20 cellular contexts compared by ENCODE assay signal in genomic region chr18:28794459-28795245, GRCh38.
DNase-seq lines count a peak whose midpoint lies in the region; ATAC-seq and TF ChIP-seq lines count a peak whose summit lies in the region.
"Had no signal": no experiment of that assay in that cellular context is flagged by ENCODE, and none has a peak within 500 bp of the region (broad histone marks: within the 10 kb centered on the region; RNA-seq: fewer than 3 reads in every experiment).

No MANE protein-coding gene starts in this region.

- intact Hi-C loops in uterus (cut with DNase I; ENCODE audit: low total_unique reads) = no loop called here

- no peak overlapping the region for H3K27ac Mint-ChIP-seq in nephron progenitor cell
- no peak overlapping the region for H3K27ac Mint-ChIP-seq in stimulated activated effector memory CD8-positive, alpha-beta T cell treated with anti-CD3 and anti-CD28 coated beads, Interleukin-12 subunit alpha, Interleukin-12 subunit beta, amount 100 ng/mL, for 72 hours
- H3K27ac Mint-ChIP-seq: activated CD4-positive, alpha-beta memory T cell treated with anti-CD3 and anti-CD28 coated beads for 36 hours; naive thymus-derived CD4-positive, alpha-beta T cell had no signal

- no peaks in the 10 kb centered on the region for H3K27me3 ChIP-seq in uterus
- H3K27me3 ChIP-seq: right lobe of liver had no signal

- H3K36me3 ChIP-seq in uterus = no peaks in the 10 kb centered on the region
- H3K36me3 ChIP-seq: right lobe of liver had no signal

- H3K4me3 ChIP-seq in uterus = no peak overlapping the region
- H3K4me3 ChIP-seq: right lobe of liver had no signal

- TF ChIP-seq POLR2A in uterus (IDR thresholded peaks at IDR 0.05) = no peak

- TF ChIP-seq CTCF in uterus (IDR thresholded peaks at IDR 0.05) (no peak), nephron progenitor cell (IDR thresholded peaks at IDR 0.05) (no peak)

- peak; percentile 22 for ATAC-seq in esophagus mucosa
- no peak for ATAC-seq in stimulated activated effector memory CD8-positive, alpha-beta T cell treated with anti-CD3 and anti-CD28 coated beads, Interleukin-12 subunit alpha, Interleukin-12 subunit beta, amount 100 ng/mL, for 72 hours
- no peak for ATAC-seq in GM19035 (IDR thresholded peaks at IDR 0.05; ENCODE audit: unreplicated experiment)
- ATAC-seq: HepG2; naive thymus-derived CD4-positive, alpha-beta T cell; right lobe of liver had no signal

- peaks cover 7% of the 10 kb centered on the region for H3K4me1 Mint-ChIP-seq in nephron progenitor cell
- H3K4me1 Mint-ChIP-seq in stimulated activated effector memory CD8-positive, alpha-beta T cell treated with anti-CD3 and anti-CD28 coated beads, Interleukin-12 subunit alpha, Interleukin-12 subunit beta, amount 100 ng/mL, for 72 hours = no peaks in the 10 kb centered on the region
- H3K4me1 Mint-ChIP-seq: CD4-positive, CD25-positive, alpha-beta regulatory T cell had no signal

- H3K4me1 ChIP-seq in uterus = no peaks in the 10 kb centered on the region
- H3K4me1 ChIP-seq: right lobe of liver had no signal

- no peak overlapping the region for H3K27ac ChIP-seq in uterus
- H3K27ac ChIP-seq: right lobe of liver had no signal

- no peaks in the 10 kb centered on the region for H3K36me3 Mint-ChIP-seq in nephron progenitor cell (ENCODE audit: low read depth)
- no peaks in the 10 kb centered on the region for H3K36me3 Mint-ChIP-seq in stimulated activated effector memory CD8-positive, alpha-beta T cell treated with anti-CD3 and anti-CD28 coated beads, Interleukin-12 subunit alpha, Interleukin-12 subunit beta, amount 100 ng/mL, for 72 hours
- H3K36me3 Mint-ChIP-seq: activated CD4-positive, alpha-beta memory T cell treated with anti-CD3 and anti-CD28 coated beads for 36 hours; CD4-positive, CD25-positive, alpha-beta regulatory T cell; naive thymus-derived CD4-positive, alpha-beta T cell had no signal

- peak; percentile 10 for DNase-seq in GM03348 (ENCODE audit: low spot score)
- DNase-seq in RPMI7951 (ENCODE audit: low read depth) = peak; percentile 51
- peak; percentile 90 for DNase-seq in pulmonary artery endothelial cell (ENCODE audit: low read depth, low spot score)
- no peak for DNase-seq in uterus
- DNase-seq in nephron progenitor cell = no peak
- DNase-seq in stimulated activated effector memory CD8-positive, alpha-beta T cell treated with anti-CD3 and anti-CD28 coated beads, Interleukin-12 subunit alpha, Interleukin-12 subunit beta, amount 100 ng/mL, for 72 hours (ENCODE audit: low spot score in 2 of 2) = no peak
- DNase-seq: activated CD4-positive, alpha-beta memory T cell treated with anti-CD3 and anti-CD28 coated beads for 36 hours; activated gamma-delta T cell; CD4-positive, CD25-positive, alpha-beta regulatory T cell; cerebellar nuclear complex; GF-D8; naive thymus-derived CD4-positive, alpha-beta T cell; NCI-H1436 treated with DMSO at 0.1 percent for 48 hours; NCI-H524 treated with DMSO at 0.1 percent for 48 hours; right lobe of liver; RPMI8226; T-helper 9 cell had no signal

- no peaks in the 10 kb centered on the region for H3K27me3 Mint-ChIP-seq in nephron progenitor cell (ENCODE audit: low read depth, poor library complexity)
- H3K27me3 Mint-ChIP-seq: activated CD4-positive, alpha-beta memory T cell treated with anti-CD3 and anti-CD28 coated beads for 36 hours; CD4-positive, CD25-positive, alpha-beta regulatory T cell had no signal

- H3K9me3 Mint-ChIP-seq in nephron progenitor cell = no peaks in the 10 kb centered on the region
- H3K9me3 Mint-ChIP-seq in stimulated activated effector memory CD8-positive, alpha-beta T cell treated with anti-CD3 and anti-CD28 coated beads, Interleukin-12 subunit alpha, Interleukin-12 subunit beta, amount 100 ng/mL, for 72 hours = peaks cover 20% of the 10 kb centered on the region

- H3K4me3 Mint-ChIP-seq in nephron progenitor cell = no peak overlapping the region
- H3K4me3 Mint-ChIP-seq in stimulated activated effector memory CD8-positive, alpha-beta T cell treated with anti-CD3 and anti-CD28 coated beads, Interleukin-12 subunit alpha, Interleukin-12 subunit beta, amount 100 ng/mL, for 72 hours = no peak overlapping the region
- H3K4me3 Mint-ChIP-seq: activated CD4-positive, alpha-beta memory T cell treated with anti-CD3 and anti-CD28 coated beads for 36 hours; CD4-positive, CD25-positive, alpha-beta regulatory T cell; naive thymus-derived CD4-positive, alpha-beta T cell had no signal

- no peaks in the 10 kb centered on the region for H3K9me3 ChIP-seq in uterus
- H3K9me3 ChIP-seq: right lobe of liver had no signal

Comparison
In these comparisons a context has a peak if more than half of its experiments do, and no peak if none do; other contexts are left out.
1. DNase-seq: peak in GM03348 (single experiment), RPMI7951 (single experiment) and pulmonary artery endothelial cell (single experiment); none in uterus (0 of 2), nephron progenitor cell (single experiment) and stimulated activated effector memory CD8-positive, alpha-beta T cell treated with anti-CD3 and anti-CD28 coated beads, Interleukin-12 subunit alpha, Interleukin-12 subunit beta, amount 100 ng/mL, for 72 hours (0 of 2).